Comparison of ENCODE assay signal across 8 cellular contexts in the genomic region with DNA sequence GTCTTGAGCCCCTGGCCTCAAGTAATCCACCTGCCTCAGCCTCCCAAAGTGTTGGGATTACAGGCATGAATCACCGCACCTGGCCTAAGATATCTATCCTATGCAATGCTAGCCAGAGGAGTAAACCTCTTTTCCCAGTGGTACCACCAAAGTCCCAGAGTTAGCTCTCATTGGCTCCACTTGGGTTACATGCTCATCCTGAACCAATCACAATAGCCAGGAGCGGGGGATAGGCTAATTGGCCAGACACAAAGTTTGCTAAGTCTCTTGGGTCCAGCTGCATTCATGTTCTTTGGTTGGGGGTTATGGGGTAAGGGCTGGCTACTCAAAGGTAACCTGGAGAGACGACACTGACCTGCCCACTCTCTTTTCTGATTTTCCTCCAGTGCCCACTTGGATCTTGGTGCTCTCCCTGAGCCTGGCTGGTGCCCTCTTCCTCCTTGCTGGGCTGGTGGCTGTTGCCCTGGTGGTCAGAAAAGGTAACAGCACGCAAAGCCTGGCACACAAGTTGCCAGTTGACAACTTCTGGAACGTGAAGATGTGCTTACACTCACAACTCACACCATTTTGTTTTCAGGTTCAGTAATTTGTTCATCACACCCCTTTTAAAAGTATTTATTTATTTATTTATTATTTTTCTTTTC. TPM values are rescaled to one million over a fixed set of nuclear protein-coding genes. Genes with fewer than 3 reads are reported as not detected.
A peak's percentile ranks its signal among the peaks of the same experiment; 100 is the strongest.
DNase-seq lines count a peak whose midpoint lies in the region; ATAC-seq and TF ChIP-seq lines count a peak whose summit lies in the region.

No MANE protein-coding gene starts in this region.

- no peaks in the 10 kb centered on the region for H3K9me2 ChIP-seq in SU-DHL-6 (replicated peaks; ENCODE audit: insufficient read depth, low read length)

- no peak overlapping the region for H3K4me3 Mint-ChIP-seq in activated CD8-positive, alpha-beta memory T cell treated with anti-CD3 and anti-CD28 coated beads, Interleukin-2, amount 10 ng/mL, durations not matched to agents 7 days and 5 days

- no peaks in the 10 kb centered on the region for H3K9me3 Mint-ChIP-seq in activated CD8-positive, alpha-beta memory T cell treated with anti-CD3 and anti-CD28 coated beads, Interleukin-2, amount 10 ng/mL, durations not matched to agents 7 days and 5 days (ENCODE audit: low read depth)

- no peaks in the 10 kb centered on the region for H3K27me3 ChIP-seq in SU-DHL-6 (ENCODE audit: low read length)

- H3K36me3 ChIP-seq in SU-DHL-6 (ENCODE audit: low read length), result no peaks in the 10 kb centered on the region

- ATAC-seq in GM21528 (IDR thresholded peaks at IDR 0.05; ENCODE audit: low FRiP score, unreplicated experiment), result no peak
- ATAC-seq in activated CD8-positive, alpha-beta memory T cell treated with anti-CD3 and anti-CD28 coated beads, Interleukin-2, amount 10 ng/mL, durations not matched to agents 7 days and 5 days, result no peak
- ATAC-seq in GM21576 (IDR thresholded peaks at IDR 0.05; ENCODE audit: unreplicated experiment), result no peak

- no peak overlapping the region for H3K27ac Mint-ChIP-seq in activated CD8-positive, alpha-beta memory T cell treated with anti-CD3 and anti-CD28 coated beads, Interleukin-2, amount 10 ng/mL, durations not matched to agents 7 days and 5 days

- no peaks in the 10 kb centered on the region for H4K20me1 ChIP-seq in SU-DHL-6 (ENCODE audit: low read depth, low read length)

- TF ChIP-seq CTCF in AG04449 (IDR thresholded peaks at IDR 0.05; ENCODE audit: insufficient read depth, low read length, missing control alignments) (peak; percentile 50), GM12864 (IDR thresholded peaks at IDR 0.05; ENCODE audit: low read depth, low read length, missing control alignments) (peak; percentile 73), SU-DHL-6 (IDR thresholded peaks at IDR 0.05; ENCODE audit: insufficient read depth, low read length, poor library complexity, severe bottlenecking) (peak; percentile 54)

- no peak overlapping the region for H3K27ac ChIP-seq in SU-DHL-6 (ENCODE audit: low read depth, low read length)

- DNase-seq in AG04449 (ENCODE audit: low read depth, low spot score) (no peak), GM12864 (ENCODE audit: low read depth) (no peak), iPS-NIHi11 (ENCODE audit: low spot score) (peak; percentile 44), ureter (ENCODE audit: low spot score) (no peak)
- DNase-seq in activated CD8-positive, alpha-beta memory T cell treated with anti-CD3 and anti-CD28 coated beads, Interleukin-2, amount 10 ng/mL, durations not matched to agents 7 days and 5 days, result no peak

- H3K4me3 ChIP-seq in AG04449 (ENCODE audit: low read depth, low read length), result no peak overlapping the region
- H3K4me3 ChIP-seq in GM12864 (ENCODE audit: low read depth, low read length), result no peak overlapping the region
- H3K4me3 ChIP-seq in SU-DHL-6 (ENCODE audit: insufficient read depth, low read length, poor library complexity, severe bottlenecking), result no peak overlapping the region

- peaks cover under 1% of the 10 kb centered on the region for H3K27me3 Mint-ChIP-seq in activated CD8-positive, alpha-beta memory T cell treated with anti-CD3 and anti-CD28 coated beads, Interleukin-2, amount 10 ng/mL, durations not matched to agents 7 days and 5 days

- peaks cover 4% of the 10 kb centered on the region for H3K4me1 Mint-ChIP-seq in activated CD8-positive, alpha-beta memory T cell treated with anti-CD3 and anti-CD28 coated beads, Interleukin-2, amount 10 ng/mL, durations not matched to agents 7 days and 5 days

- H3K36me3 Mint-ChIP-seq in activated CD8-positive, alpha-beta memory T cell treated with anti-CD3 and anti-CD28 coated beads, Interleukin-2, amount 10 ng/mL, durations not matched to agents 7 days and 5 days, result no peaks in the 10 kb centered on the region

- H3F3A ChIP-seq in SU-DHL-6 (ENCODE audit: insufficient read depth), result no peaks in the 10 kb centered on the region

- no peak overlapping the region for H3K9ac ChIP-seq in SU-DHL-6 (ENCODE audit: low read length)

- H3K79me2 ChIP-seq in SU-DHL-6 (ENCODE audit: insufficient read depth, low read length), result no peaks in the 10 kb centered on the region

- POLR2A ChIA-PET in AG04449 (lab: Yijun Ruan, JAX), result no interaction called here

- CTCF ChIA-PET in AG04449 (lab: Yijun Ruan, JAX), result interaction anchor here (0.6 to 25.0 kb wide), 5 partner anchors 9 to 138 kb away, joined by 3 to 559 read pairs (median 3); a partner anchor contains a TSS
- CTCF ChIA-PET in activated CD8-positive, alpha-beta memory T cell treated with anti-CD3 and anti-CD28 coated beads, Interleukin-2, amount 10 ng/mL, durations not matched to agents 7 days and 5 days (lab: Charles Lee), result interaction anchor here (1.0 to 6.3 kb wide), 9 partner anchors 10 to 156 kb away, joined by 3 to 60 read pairs (median 9); a partner anchor contains a TSS

- no peak overlapping the region for H2AFZ ChIP-seq in SU-DHL-6 (ENCODE audit: low read depth, low read length, severe bottlenecking)

- H3K4me2 ChIP-seq in SU-DHL-6 (ENCODE audit: low read depth, low read length, poor library complexity, severe bottlenecking), result no peak overlapping the region

- H3K9me3 ChIP-seq in SU-DHL-6 (ENCODE audit: insufficient read depth, low read length), result no peaks in the 10 kb centered on the region

RNA-seq across cellular contexts. Expression of a gene that starts 7.8 kb away (rescaled TPM):
- 0.99 TPM for total RNA-seq in ureter
- total RNA-seq in activated CD8-positive, alpha-beta memory T cell treated with anti-CD3 and anti-CD28 coated beads, Interleukin-2, amount 10 ng/mL, durations not matched to agents 7 days and 5 days, result 1 to 10 TPM; 1.2 to 1.7 TPM

RNA-seq across cellular contexts. Expression of a gene that starts 15.4 kb away (rescaled TPM):
- 41.2 TPM for total RNA-seq in ureter
- 10 to 100 TPM; 38.5 to 48.1 TPM for total RNA-seq in activated CD8-positive, alpha-beta memory T cell treated with anti-CD3 and anti-CD28 coated beads, Interleukin-2, amount 10 ng/mL, durations not matched to agents 7 days and 5 days

RNA-seq across cellular contexts. Expression of a gene that starts 20.0 kb away (rescaled TPM):
- total RNA-seq in ureter, result 13.3 TPM
- 10 to 100 TPM; 16.0 to 19.2 TPM for total RNA-seq in activated CD8-positive, alpha-beta memory T cell treated with anti-CD3 and anti-CD28 coated beads, Interleukin-2, amount 10 ng/mL, durations not matched to agents 7 days and 5 days
